7 cellular contexts compared by ENCODE assay signal in the genomic region with DNA sequence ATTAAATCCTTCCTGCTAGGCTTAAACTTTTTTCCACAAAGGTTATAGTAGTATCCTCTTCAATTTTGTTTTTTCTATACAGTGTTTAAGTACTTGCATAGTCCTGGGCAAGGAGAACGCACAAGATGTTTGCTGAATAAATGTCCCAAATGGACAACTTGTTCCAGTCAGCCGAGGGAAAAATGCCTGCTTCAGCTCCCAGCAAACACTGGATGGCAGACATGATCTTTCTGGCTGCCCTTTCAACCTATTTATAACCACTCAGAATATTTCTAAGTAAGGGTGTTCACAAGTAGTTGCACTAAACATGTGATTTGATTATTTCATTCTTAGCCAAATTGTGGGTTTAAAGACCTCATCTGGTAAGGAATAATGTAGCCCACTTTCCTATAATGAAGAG. TPM values are rescaled to one million over a fixed set of nuclear protein-coding genes. Genes with fewer than 3 reads are reported as not detected.
DNase-seq lines count a peak whose midpoint lies in the region; ATAC-seq, FAIRE-seq and TF ChIP-seq lines count a peak whose summit lies in the region.

No MANE protein-coding gene starts in this region.

- no peaks in the 10 kb centered on the region for H3K9me3 Mint-ChIP-seq in activated naive CD4-positive, alpha-beta T cell treated with anti-CD3 and anti-CD28 coated beads, Interleukin-2, amount 50 U/mL, for 72 hours

- peak; percentile 56 for ATAC-seq in sciatic nerve
- no peak for ATAC-seq in activated naive CD4-positive, alpha-beta T cell treated with anti-CD3 and anti-CD28 coated beads, Interleukin-2, amount 50 U/mL, for 72 hours

- peaks cover 1% of the 10 kb centered on the region; the same call in 1 of the 2 replicates for H3K36me3 ChIP-seq in H7 (replicated peaks; ENCODE audit: control insufficient read depth, insufficient read depth, low read length)

- H3K4me3 ChIP-seq in H7 (ENCODE audit: insufficient read depth, low read depth, low read length), result no peak overlapping the region

- H3K36me3 Mint-ChIP-seq in activated naive CD4-positive, alpha-beta T cell treated with anti-CD3 and anti-CD28 coated beads, Interleukin-2, amount 50 U/mL, for 72 hours, result no peaks in the 10 kb centered on the region

- no peak overlapping the region for H3K27ac Mint-ChIP-seq in activated naive CD4-positive, alpha-beta T cell treated with anti-CD3 and anti-CD28 coated beads, Interleukin-2, amount 50 U/mL, for 72 hours

- H3K27me3 ChIP-seq in H7 (ENCODE audit: control insufficient read depth, insufficient read depth, low read length), result no peaks in the 10 kb centered on the region

- no peak for FAIRE-seq in frontal cortex (lab: Jason Lieb, UNC)

- DNase-seq in GM10266 (ENCODE audit: extremely low spot score) (no peak), RPMI8226 (peak; percentile 46), frontal cortex (ENCODE audit: low spot score in 2 of 2) (peak; percentile 6 to 30), sciatic nerve (ENCODE audit: low spot score) (no peak), H7 (no peak), activated T-cell treated with anti-CD3 and anti-CD28 coated beads for 4 hours (no peak)
- DNase-seq in activated naive CD4-positive, alpha-beta T cell treated with anti-CD3 and anti-CD28 coated beads, Interleukin-2, amount 50 U/mL, for 72 hours (ENCODE audit: low spot score in 2 of 2), result no peak

- intact Hi-C loops in sciatic nerve (cut with DNase I), result loop anchor here (5.0 kb wide), 1 partner anchor 136 kb away; no protein-coding TSS in a partner anchor

- TF ChIP-seq CTCF in GM10266 (IDR thresholded peaks at IDR 0.05; ENCODE audit: control insufficient read depth, insufficient read depth, low read depth, missing control alignments), result peak; percentile 54

RNA-seq across cellular contexts. Expression of gene GNB4, which starts 29.8 kb away (rescaled TPM):
- total RNA-seq in frontal cortex (163 TPM), sciatic nerve (67.3 TPM)
- total RNA-seq in activated naive CD4-positive, alpha-beta T cell treated with anti-CD3 and anti-CD28 coated beads, Interleukin-2, amount 50 U/mL, for 72 hours, result 1 to 10 TPM in 1 of 2 donors, under 1 TPM in 1; 0.59 to 1.8 TPM
- total RNA-seq in H7 (2014; rRNA removed; shearing (Covaris generic)), result 50.4 and 56.1 TPM in 2 replicates

Comparison
In these comparisons a context has a peak if more than half of its experiments do, and no peak if none do; other contexts are left out.
1. DNase-seq: peak in RPMI8226 (single experiment) and frontal cortex (2 of 2); none in GM10266 (single experiment), sciatic nerve (single experiment), activated naive CD4-positive, alpha-beta T cell treated with anti-CD3 and anti-CD28 coated beads, Interleukin-2, amount 50 U/mL, for 72 hours (0 of 2), H7 (single experiment) and activated T-cell treated with anti-CD3 and anti-CD28 coated beads for 4 hours (single experiment).
2. RNA of gene GNB4, which starts 29.8 kb away (total RNA-seq): 163 TPM in frontal cortex (single experiment), 67.3 TPM in sciatic nerve (single experiment) and 50.4 to 56.1 TPM in H7; 0.59 to 1.8 TPM in activated naive CD4-positive, alpha-beta T cell treated with anti-CD3 and anti-CD28 coated beads, Interleukin-2, amount 50 U/mL, for 72 hours; every median in the first group is over 10 times any median in the second.